1 cellular context compared by ENCODE assay signal in genomic region chr7:44473295-44473694, GRCh38.
A peak's percentile ranks its signal among the peaks of the same experiment; 100 is the strongest.
TF ChIP-seq lines count a peak whose summit lies in the region.

No MANE protein-coding gene starts in this region.

TF ChIP-seq in HepG2, 621 proteins besides CTCF, POLR2A, EP300 and RAD21 (continued from another document):
- TF ChIP-seq HNF1A (IDR thresholded peaks at IDR 0.05; ENCODE audit: low read depth) (no peak), HNF1A (CRISPR knock-in tag; IDR thresholded peaks at IDR 0.05; ENCODE audit: borderline replicate concordance) (no peak; the same call in 1 of the 2 replicates), KLF9 (CRISPR knock-in tag; IDR thresholded peaks at IDR 0.05; ENCODE audit: low read depth) (no peak), DR1 (CRISPR knock-in tag; IDR thresholded peaks at IDR 0.05) (no peak), ZNF720 (CRISPR knock-in tag; IDR thresholded peaks at IDR 0.05) (no peak), GPN1 (CRISPR knock-in tag; IDR thresholded peaks at IDR 0.05; ENCODE audit: borderline replicate concordance) (no peak), ASH2L (IDR thresholded peaks at IDR 0.05; ENCODE audit: insufficient read length, low read depth, low read length) (peak; percentile 71), ZNF704 (CRISPR knock-in tag; IDR thresholded peaks at IDR 0.05; ENCODE audit: borderline replicate concordance) (no peak), ZNF101 (CRISPR knock-in tag; IDR thresholded peaks at IDR 0.05; ENCODE audit: borderline replicate concordance, low read depth) (no peak), ZNF674 (CRISPR knock-in tag; IDR thresholded peaks at IDR 0.05; ENCODE audit: low read depth) (no peak), KLF16 (CRISPR knock-in tag; IDR thresholded peaks at IDR 0.05) (peak in 1 of 2 experiments; percentile 66; a peak in 1 of 4 replicates), ZNF577 (CRISPR knock-in tag; IDR thresholded peaks at IDR 0.05; ENCODE audit: borderline replicate concordance, low read depth) (no peak), BCL3 (CRISPR knock-in tag; IDR thresholded peaks at IDR 0.05) (no peak), AGO1 (IDR thresholded peaks at IDR 0.05; ENCODE audit: low read depth, low read length, poor library complexity, severe bottlenecking) (no peak), ZNF576 (CRISPR knock-in tag; IDR thresholded peaks at IDR 0.05) (no peak), PITX1 (CRISPR knock-in tag; IDR thresholded peaks at IDR 0.05) (no peak), ZNF572 (CRISPR knock-in tag; IDR thresholded peaks at IDR 0.05) (no peak), ZNF10 (CRISPR knock-in tag; IDR thresholded peaks at IDR 0.05; ENCODE audit: borderline replicate concordance, low read depth) (no peak), ZNF563 (CRISPR knock-in tag; IDR thresholded peaks at IDR 0.05) (no peak), TBL1XR1 (IDR thresholded peaks at IDR 0.05; ENCODE audit: borderline replicate concordance, low read length, partially characterized antibody) (no peak)
- TF ChIP-seq, protein P1, sequence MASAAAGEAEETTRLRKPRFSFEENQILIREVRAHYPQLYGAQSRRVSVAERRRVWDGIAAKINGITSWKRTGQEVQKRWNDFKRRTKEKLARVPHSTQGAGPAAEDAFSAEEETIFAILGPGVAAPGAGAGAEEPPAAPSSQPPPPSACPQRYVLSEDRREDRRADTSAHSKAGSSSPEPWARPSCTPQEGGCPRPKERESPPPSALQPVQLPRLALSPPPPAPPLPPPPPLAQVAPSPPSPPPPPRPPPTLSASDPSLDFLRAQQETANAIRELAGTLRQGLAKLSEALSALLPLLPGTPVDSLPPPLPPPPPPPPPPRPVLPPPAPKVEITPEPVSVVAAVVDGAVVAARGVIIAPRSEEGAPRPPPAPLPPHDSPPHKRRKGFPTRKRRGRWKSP (CRISPR knock-in tag; IDR thresholded peaks at IDR 0.05) = no peak
- TF ChIP-seq, protein P2, sequence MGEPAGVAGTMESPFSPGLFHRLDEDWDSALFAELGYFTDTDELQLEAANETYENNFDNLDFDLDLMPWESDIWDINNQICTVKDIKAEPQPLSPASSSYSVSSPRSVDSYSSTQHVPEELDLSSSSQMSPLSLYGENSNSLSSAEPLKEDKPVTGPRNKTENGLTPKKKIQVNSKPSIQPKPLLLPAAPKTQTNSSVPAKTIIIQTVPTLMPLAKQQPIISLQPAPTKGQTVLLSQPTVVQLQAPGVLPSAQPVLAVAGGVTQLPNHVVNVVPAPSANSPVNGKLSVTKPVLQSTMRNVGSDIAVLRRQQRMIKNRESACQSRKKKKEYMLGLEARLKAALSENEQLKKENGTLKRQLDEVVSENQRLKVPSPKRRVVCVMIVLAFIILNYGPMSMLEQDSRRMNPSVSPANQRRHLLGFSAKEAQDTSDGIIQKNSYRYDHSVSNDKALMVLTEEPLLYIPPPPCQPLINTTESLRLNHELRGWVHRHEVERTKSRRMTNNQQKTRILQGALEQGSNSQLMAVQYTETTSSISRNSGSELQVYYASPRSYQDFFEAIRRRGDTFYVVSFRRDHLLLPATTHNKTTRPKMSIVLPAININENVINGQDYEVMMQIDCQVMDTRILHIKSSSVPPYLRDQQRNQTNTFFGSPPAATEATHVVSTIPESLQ (CRISPR knock-in tag; conservative IDR thresholded peaks at IDR 0.05) = 0 out of 2 replicates have a peak, but pooled peaks have one; percentile 59
- TF ChIP-seq, protein P3, sequence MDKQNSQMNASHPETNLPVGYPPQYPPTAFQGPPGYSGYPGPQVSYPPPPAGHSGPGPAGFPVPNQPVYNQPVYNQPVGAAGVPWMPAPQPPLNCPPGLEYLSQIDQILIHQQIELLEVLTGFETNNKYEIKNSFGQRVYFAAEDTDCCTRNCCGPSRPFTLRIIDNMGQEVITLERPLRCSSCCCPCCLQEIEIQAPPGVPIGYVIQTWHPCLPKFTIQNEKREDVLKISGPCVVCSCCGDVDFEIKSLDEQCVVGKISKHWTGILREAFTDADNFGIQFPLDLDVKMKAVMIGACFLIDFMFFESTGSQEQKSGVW (CRISPR knock-in tag; IDR thresholded peaks at IDR 0.05; ENCODE audit: borderline replicate concordance) = no peak
- TF ChIP-seq, protein P4, sequence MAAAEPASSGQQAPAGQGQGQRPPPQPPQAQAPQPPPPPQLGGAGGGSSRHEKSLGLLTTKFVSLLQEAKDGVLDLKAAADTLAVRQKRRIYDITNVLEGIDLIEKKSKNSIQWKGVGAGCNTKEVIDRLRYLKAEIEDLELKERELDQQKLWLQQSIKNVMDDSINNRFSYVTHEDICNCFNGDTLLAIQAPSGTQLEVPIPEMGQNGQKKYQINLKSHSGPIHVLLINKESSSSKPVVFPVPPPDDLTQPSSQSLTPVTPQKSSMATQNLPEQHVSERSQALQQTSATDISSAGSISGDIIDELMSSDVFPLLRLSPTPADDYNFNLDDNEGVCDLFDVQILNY (CRISPR knock-in tag; conservative IDR thresholded peaks at IDR 0.05) = no peak
- TF ChIP-seq, protein P5, sequence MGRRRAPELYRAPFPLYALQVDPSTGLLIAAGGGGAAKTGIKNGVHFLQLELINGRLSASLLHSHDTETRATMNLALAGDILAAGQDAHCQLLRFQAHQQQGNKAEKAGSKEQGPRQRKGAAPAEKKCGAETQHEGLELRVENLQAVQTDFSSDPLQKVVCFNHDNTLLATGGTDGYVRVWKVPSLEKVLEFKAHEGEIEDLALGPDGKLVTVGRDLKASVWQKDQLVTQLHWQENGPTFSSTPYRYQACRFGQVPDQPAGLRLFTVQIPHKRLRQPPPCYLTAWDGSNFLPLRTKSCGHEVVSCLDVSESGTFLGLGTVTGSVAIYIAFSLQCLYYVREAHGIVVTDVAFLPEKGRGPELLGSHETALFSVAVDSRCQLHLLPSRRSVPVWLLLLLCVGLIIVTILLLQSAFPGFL (CRISPR knock-in tag; IDR thresholded peaks at IDR 0.05) = no peak
- TF ChIP-seq, protein P6, sequence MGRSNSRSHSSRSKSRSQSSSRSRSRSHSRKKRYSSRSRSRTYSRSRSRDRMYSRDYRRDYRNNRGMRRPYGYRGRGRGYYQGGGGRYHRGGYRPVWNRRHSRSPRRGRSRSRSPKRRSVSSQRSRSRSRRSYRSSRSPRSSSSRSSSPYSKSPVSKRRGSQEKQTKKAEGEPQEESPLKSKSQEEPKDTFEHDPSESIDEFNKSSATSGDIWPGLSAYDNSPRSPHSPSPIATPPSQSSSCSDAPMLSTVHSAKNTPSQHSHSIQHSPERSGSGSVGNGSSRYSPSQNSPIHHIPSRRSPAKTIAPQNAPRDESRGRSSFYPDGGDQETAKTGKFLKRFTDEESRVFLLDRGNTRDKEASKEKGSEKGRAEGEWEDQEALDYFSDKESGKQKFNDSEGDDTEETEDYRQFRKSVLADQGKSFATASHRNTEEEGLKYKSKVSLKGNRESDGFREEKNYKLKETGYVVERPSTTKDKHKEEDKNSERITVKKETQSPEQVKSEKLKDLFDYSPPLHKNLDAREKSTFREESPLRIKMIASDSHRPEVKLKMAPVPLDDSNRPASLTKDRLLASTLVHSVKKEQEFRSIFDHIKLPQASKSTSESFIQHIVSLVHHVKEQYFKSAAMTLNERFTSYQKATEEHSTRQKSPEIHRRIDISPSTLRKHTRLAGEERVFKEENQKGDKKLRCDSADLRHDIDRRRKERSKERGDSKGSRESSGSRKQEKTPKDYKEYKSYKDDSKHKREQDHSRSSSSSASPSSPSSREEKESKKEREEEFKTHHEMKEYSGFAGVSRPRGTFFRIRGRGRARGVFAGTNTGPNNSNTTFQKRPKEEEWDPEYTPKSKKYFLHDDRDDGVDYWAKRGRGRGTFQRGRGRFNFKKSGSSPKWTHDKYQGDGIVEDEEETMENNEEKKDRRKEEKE (IDR thresholded peaks at IDR 0.05) = no peak
- TF ChIP-seq, protein P7, sequence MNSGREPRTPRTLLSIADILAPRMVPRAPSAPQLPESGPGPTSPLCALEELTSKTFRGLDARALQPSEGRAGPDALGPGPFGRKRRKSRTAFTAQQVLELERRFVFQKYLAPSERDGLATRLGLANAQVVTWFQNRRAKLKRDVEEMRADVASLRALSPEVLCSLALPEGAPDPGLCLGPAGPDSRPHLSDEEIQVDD (CRISPR knock-in tag; IDR thresholded peaks at IDR 0.05; ENCODE audit: borderline replicate concordance) = no peak
- TF ChIP-seq, protein P8, sequence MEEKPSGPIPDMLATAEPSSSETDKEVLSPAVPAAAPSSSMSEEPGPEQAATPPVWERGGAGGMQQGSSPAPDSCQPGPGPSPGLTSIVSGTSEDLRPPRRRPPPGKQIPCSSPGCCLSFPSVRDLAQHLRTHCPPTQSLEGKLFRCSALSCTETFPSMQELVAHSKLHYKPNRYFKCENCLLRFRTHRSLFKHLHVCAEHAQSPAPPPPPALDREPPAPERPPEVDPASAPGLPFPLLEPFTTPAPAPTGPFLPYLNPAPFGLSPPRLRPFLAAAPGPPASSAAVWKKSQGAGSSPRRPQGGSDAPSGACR (CRISPR knock-in tag; IDR thresholded peaks at IDR 0.05) = no peak
TF ChIP-seq in HepG2: peak in this region for 126.
